Comparison of ENCODE assay signal across 8 cellular contexts in genomic region chr1:33472349-33472980, GRCh38. TPM values are rescaled to one million over a fixed set of nuclear protein-coding genes. Genes with fewer than 3 reads are reported as not detected.
A peak's percentile ranks its signal among the peaks of the same experiment; 100 is the strongest.
DNase-seq lines count a peak whose midpoint lies in the region; ATAC-seq and TF ChIP-seq lines count a peak whose summit lies in the region.

TSS of gene ZSCAN20 (plus strand) at chr1:33472645. CDS start at chr1:33479289, 6,644 bp downstream.

- H3K4me3 ChIP-seq in astrocyte of the cerebellum (ENCODE audit: low read depth, low read length) (peak within 1 kb of the TSS; percentile 59), vagina (peak within 1 kb of the TSS; percentile 65 to 67)

- peaks cover 24% of the 10 kb centered on the region for H3K4me1 ChIP-seq in vagina

- H3K9me3 ChIP-seq in vagina: no peaks in the 10 kb centered on the region

- TF ChIP-seq POLR2A in GM18505 (IDR thresholded peaks at IDR 0.05; ENCODE audit: borderline replicate concordance, extremely low read depth, insufficient read depth, insufficient read length) (peak; percentile 69), vagina (IDR thresholded peaks at IDR 0.05) (peak in 1 of 2 donors; percentile 5)

- H3K27me3 ChIP-seq in vagina: no peaks in the 10 kb centered on the region

- TF ChIP-seq CTCF in astrocyte of the cerebellum (IDR thresholded peaks at IDR 0.05; ENCODE audit: low read depth, low read length, missing control alignments) (no peak), vagina (IDR thresholded peaks at IDR 0.05) (no peak)

- ATAC-seq in GM18505 (IDR thresholded peaks at IDR 0.05; ENCODE audit: unreplicated experiment) (peak; percentile 85), HG02970 (IDR thresholded peaks at IDR 0.05; ENCODE audit: low FRiP score, unreplicated experiment) (peak; percentile 95)

- DNase-seq in NCI-H1930 (lab: John Stamatoyannopoulos, UW) (peak; percentile 94), T-helper 22 cell (ENCODE audit: low read depth) (peak; percentile 67), astrocyte of the cerebellum (ENCODE audit: low read depth) (peak; percentile 96), hepatic stellate cell (ENCODE audit: low spot score) (peak; percentile 92), putamen (ENCODE audit: low spot score) (peak; percentile 99), vagina (ENCODE audit: extremely low spot score in 2 of 2) (peak in 1 of 2 donors; percentile 98)

- intact Hi-C loops in vagina (cut with DNase I): no loop called here

- H3K27ac ChIP-seq in vagina: peak within 1 kb of the TSS; percentile 85

- in situ Hi-C loops in astrocyte of the cerebellum (cut with HindIII; ENCODE audit: low sequenced_read_pairs): no loop called here

- no peaks in the 10 kb centered on the region for H3K36me3 ChIP-seq in vagina

RNA-seq across cellular contexts. Expression of gene ZSCAN20, which starts in this region (rescaled TPM):
- total RNA-seq in vagina: 4.4 TPM
